Comparison of ENCODE assay signal across 1 cellular context in the genomic region with DNA sequence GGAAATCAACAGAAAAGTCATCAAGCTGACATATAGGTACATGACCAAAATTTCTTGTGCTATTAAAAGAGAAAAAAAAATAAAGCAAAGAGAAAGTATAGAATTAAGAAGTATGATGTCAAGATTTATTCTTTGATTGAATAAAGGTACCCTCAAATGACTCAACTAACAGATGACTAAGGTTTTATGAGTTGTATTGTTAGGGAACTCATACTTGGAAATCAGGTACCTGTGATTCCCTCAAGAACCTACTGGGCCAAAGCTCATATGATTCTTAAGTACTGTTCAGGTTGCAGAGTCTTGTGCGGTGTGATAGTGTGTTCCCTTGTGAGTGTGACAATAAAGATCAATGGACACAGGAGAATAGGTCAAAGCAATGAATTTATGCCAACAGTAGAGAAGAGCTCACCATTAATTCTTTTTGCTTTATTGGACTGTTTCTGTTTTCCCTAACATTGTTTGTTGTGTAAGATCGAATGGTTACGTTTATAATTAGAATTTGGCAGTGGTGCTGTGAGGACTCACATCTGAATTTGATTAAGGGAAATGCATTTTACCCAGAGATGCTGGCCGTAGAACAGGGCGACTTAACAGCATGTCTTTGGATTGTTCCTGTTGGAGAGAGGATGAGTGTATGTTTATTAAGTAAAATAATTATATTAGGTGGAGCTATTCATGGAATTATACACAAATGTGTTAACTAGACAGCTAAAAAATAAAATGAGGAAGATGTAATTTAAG.
TF ChIP-seq lines count a peak whose summit lies in the region.

No MANE protein-coding gene starts in this region.

TF ChIP-seq in GM23338, 12 proteins besides CTCF, POLR2A, EP300 and RAD21 (continued from another document):
- TF ChIP-seq NANOG (IDR thresholded peaks at IDR 0.05; ENCODE audit: borderline replicate concordance): no peak
- TF ChIP-seq, protein P1, sequence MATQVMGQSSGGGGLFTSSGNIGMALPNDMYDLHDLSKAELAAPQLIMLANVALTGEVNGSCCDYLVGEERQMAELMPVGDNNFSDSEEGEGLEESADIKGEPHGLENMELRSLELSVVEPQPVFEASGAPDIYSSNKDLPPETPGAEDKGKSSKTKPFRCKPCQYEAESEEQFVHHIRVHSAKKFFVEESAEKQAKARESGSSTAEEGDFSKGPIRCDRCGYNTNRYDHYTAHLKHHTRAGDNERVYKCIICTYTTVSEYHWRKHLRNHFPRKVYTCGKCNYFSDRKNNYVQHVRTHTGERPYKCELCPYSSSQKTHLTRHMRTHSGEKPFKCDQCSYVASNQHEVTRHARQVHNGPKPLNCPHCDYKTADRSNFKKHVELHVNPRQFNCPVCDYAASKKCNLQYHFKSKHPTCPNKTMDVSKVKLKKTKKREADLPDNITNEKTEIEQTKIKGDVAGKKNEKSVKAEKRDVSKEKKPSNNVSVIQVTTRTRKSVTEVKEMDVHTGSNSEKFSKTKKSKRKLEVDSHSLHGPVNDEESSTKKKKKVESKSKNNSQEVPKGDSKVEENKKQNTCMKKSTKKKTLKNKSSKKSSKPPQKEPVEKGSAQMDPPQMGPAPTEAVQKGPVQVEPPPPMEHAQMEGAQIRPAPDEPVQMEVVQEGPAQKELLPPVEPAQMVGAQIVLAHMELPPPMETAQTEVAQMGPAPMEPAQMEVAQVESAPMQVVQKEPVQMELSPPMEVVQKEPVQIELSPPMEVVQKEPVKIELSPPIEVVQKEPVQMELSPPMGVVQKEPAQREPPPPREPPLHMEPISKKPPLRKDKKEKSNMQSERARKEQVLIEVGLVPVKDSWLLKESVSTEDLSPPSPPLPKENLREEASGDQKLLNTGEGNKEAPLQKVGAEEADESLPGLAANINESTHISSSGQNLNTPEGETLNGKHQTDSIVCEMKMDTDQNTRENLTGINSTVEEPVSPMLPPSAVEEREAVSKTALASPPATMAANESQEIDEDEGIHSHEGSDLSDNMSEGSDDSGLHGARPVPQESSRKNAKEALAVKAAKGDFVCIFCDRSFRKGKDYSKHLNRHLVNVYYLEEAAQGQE (IDR thresholded peaks at IDR 0.05; ENCODE audit: unreplicated experiment): no peak
- TF ChIP-seq, protein P2, sequence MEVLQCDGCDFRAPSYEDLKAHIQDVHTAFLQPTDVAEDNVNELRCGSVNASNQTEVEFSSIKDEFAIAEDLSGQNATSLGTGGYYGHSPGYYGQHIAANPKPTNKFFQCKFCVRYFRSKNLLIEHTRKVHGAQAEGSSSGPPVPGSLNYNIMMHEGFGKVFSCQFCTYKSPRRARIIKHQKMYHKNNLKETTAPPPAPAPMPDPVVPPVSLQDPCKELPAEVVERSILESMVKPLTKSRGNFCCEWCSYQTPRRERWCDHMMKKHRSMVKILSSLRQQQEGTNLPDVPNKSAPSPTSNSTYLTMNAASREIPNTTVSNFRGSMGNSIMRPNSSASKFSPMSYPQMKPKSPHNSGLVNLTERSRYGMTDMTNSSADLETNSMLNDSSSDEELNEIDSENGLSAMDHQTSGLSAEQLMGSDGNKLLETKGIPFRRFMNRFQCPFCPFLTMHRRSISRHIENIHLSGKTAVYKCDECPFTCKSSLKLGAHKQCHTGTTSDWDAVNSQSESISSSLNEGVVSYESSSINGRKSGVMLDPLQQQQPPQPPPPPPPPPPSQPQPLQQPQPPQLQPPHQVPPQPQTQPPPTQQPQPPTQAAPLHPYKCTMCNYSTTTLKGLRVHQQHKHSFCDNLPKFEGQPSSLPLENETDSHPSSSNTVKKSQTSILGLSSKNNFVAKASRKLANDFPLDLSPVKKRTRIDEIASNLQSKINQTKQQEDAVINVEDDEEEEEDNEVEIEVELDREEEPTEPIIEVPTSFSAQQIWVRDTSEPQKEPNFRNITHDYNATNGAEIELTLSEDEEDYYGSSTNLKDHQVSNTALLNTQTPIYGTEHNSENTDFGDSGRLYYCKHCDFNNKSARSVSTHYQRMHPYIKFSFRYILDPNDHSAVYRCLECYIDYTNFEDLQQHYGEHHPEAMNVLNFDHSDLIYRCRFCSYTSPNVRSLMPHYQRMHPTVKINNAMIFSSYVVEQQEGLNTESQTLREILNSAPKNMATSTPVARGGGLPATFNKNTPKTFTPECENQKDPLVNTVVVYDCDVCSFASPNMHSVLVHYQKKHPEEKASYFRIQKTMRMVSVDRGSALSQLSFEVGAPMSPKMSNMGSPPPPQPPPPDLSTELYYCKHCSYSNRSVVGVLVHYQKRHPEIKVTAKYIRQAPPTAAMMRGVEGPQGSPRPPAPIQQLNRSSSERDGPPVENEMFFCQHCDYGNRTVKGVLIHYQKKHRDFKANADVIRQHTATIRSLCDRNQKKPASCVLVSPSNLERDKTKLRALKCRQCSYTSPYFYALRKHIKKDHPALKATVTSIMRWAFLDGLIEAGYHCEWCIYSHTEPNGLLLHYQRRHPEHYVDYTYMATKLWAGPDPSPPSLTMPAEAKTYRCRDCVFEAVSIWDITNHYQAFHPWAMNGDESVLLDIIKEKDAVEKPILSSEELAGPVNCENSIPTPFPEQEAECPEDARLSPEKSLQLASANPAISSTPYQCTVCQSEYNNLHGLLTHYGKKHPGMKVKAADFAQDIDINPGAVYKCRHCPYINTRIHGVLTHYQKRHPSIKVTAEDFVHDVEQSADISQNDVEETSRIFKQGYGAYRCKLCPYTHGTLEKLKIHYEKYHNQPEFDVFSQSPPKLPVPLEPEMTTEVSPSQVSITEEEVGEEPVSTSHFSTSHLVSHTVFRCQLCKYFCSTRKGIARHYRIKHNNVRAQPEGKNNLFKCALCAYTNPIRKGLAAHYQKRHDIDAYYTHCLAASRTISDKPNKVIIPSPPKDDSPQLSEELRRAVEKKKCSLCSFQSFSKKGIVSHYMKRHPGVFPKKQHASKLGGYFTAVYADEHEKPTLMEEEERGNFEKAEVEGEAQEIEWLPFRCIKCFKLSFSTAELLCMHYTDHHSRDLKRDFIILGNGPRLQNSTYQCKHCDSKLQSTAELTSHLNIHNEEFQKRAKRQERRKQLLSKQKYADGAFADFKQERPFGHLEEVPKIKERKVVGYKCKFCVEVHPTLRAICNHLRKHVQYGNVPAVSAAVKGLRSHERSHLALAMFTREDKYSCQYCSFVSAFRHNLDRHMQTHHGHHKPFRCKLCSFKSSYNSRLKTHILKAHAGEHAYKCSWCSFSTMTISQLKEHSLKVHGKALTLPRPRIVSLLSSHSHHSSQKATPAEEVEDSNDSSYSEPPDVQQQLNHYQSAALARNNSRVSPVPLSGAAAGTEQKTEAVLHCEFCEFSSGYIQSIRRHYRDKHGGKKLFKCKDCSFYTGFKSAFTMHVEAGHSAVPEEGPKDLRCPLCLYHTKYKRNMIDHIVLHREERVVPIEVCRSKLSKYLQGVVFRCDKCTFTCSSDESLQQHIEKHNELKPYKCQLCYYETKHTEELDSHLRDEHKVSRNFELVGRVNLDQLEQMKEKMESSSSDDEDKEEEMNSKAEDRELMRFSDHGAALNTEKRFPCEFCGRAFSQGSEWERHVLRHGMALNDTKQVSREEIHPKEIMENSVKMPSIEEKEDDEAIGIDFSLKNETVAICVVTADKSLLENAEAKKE (CRISPR knock-in tag; IDR thresholded peaks at IDR 0.05): no peak
- no peak for TF ChIP-seq STAT1 (IDR thresholded peaks at IDR 0.05; ENCODE audit: unreplicated experiment)
- TF ChIP-seq JUNB (IDR thresholded peaks at IDR 0.05; ENCODE audit: unreplicated experiment): no peak
- no peak for TF ChIP-seq ZNF114 (CRISPR knock-in tag; IDR thresholded peaks at IDR 0.05)
- TF ChIP-seq ZNF331 (CRISPR knock-in tag; IDR thresholded peaks at IDR 0.05; ENCODE audit: low read depth): no peak
- no peak for TF ChIP-seq POLR2AphosphoS5 (IDR thresholded peaks at IDR 0.05; ENCODE audit: low read depth)
- TF ChIP-seq EZH2 (IDR thresholded peaks at IDR 0.05; ENCODE audit: low read depth, unreplicated experiment): no peak
TF ChIP-seq in GM23338: peak in this region for 0.
